20 cellular contexts compared by ENCODE assay signal in the genomic region with DNA sequence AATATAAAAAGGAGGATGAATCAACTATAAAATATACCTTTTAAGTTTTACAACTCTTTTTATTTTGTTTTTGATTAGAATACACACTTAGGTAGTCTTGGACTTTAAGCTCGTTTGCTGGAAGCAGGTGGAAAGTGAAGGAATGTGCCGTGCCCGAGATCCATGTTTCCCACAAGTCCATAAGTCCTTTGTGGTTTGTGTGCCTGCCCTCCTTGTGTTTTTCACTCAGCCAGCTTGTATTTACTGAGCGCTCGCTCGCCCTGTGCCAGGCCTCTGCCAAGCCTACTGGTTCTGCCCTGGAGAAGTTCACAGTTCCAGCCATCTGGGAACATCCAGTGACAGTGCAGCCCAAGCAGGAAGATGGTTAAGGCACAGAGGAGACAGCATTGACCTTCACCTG.
DNase-seq lines count a peak whose midpoint lies in the region; ATAC-seq and TF ChIP-seq lines count a peak whose summit lies in the region.
"Had no signal": no experiment of that assay in that cellular context is flagged by ENCODE, and none has a peak within 500 bp of the region (broad histone marks: within the 10 kb centered on the region; RNA-seq: fewer than 3 reads in every experiment).

No MANE protein-coding gene starts in this region.

- H3K9ac ChIP-seq in duodenal mucosa (ENCODE audit: low read depth in 1 of 2, low read length in 2 of 2), result no peak overlapping the region

- no peaks in the 10 kb centered on the region for H3K36me3 ChIP-seq in duodenal mucosa (ENCODE audit: control insufficient read depth in 1 of 2, insufficient read depth in 2 of 2, low read length in 2 of 2)

- peaks cover 30 to 44% of the 10 kb centered on the region in 2 donors for H3K4me1 ChIP-seq in duodenal mucosa (ENCODE audit: control insufficient read depth in 1 of 2, insufficient read depth in 2 of 2, low read length in 2 of 2)

- peak overlapping the region; percentile 88 for H3K27ac Mint-ChIP-seq in memory B cell
- peak overlapping the region; percentile 16 for H3K27ac Mint-ChIP-seq in stimulated activated naive B cell treated with anti-CD40 and anti-IgM and Interleukin-4, amounts not matched to agents 10 μg/mL and 1 μg/mL and 100 μg/mL, for 72 hours
- peak overlapping the region in 1 of 10 donors; percentile 38 for H3K27ac Mint-ChIP-seq in naive thymus-derived CD8-positive, alpha-beta T cell
- H3K27ac Mint-ChIP-seq: mesothelial cell of epicardium had no signal

- peaks cover 18% of the 10 kb centered on the region for H3K36me3 Mint-ChIP-seq in memory B cell
- peaks cover 9 to 37% of the 10 kb centered on the region in 2 donors for H3K36me3 Mint-ChIP-seq in stimulated activated naive B cell treated with anti-CD40 and anti-IgM and Interleukin-4, amounts not matched to agents 10 μg/mL and 1 μg/mL and 100 μg/mL, for 72 hours
- H3K36me3 Mint-ChIP-seq in naive thymus-derived CD8-positive, alpha-beta T cell, result peaks cover 0 to 21% (median 0%) of the 10 kb centered on the region in 3 donors
- H3K36me3 Mint-ChIP-seq: mesothelial cell of epicardium had no signal

- H3K27ac ChIP-seq in duodenal mucosa (ENCODE audit: low read depth, low read length), result peak overlapping the region; percentile 27
- H3K27ac ChIP-seq: 22Rv1 had no signal

- H3K9me3 Mint-ChIP-seq in memory B cell, result no peaks in the 10 kb centered on the region
- H3K9me3 Mint-ChIP-seq in stimulated activated naive B cell treated with anti-CD40 and anti-IgM and Interleukin-4, amounts not matched to agents 10 μg/mL and 1 μg/mL and 100 μg/mL, for 72 hours, result no peaks in the 10 kb centered on the region
- H3K9me3 Mint-ChIP-seq in naive thymus-derived CD8-positive, alpha-beta T cell, result no peaks in the 10 kb centered on the region
- H3K9me3 Mint-ChIP-seq: mesothelial cell of epicardium had no signal

- ATAC-seq in memory B cell (ENCODE audit: low read depth) (no peak), omental fat pad (ENCODE audit: low FRiP score) (no peak), HG03439 (IDR thresholded peaks at IDR 0.05; ENCODE audit: unreplicated experiment) (no peak)
- ATAC-seq in stimulated activated naive B cell treated with anti-CD40 and anti-IgM and Interleukin-4, amounts not matched to agents 10 μg/mL and 1 μg/mL and 100 μg/mL, for 72 hours (replicated peaks), result no peak
- no peak for ATAC-seq in naive thymus-derived CD8-positive, alpha-beta T cell

- no peak for TF ChIP-seq CTCF in omental fat pad (IDR thresholded peaks at IDR 0.05)

- POLR2A ChIA-PET in naive thymus-derived CD8-positive, alpha-beta T cell (lab: Charles Lee), result no interaction called here

- H3K27me3 ChIP-seq in duodenal mucosa (ENCODE audit: control insufficient read depth in 1 of 2, insufficient read depth in 2 of 2, low read length in 2 of 2), result no peaks in the 10 kb centered on the region

- H3K4me3 Mint-ChIP-seq in memory B cell, result no peak overlapping the region
- no peak overlapping the region for H3K4me3 Mint-ChIP-seq in stimulated activated naive B cell treated with anti-CD40 and anti-IgM and Interleukin-4, amounts not matched to agents 10 μg/mL and 1 μg/mL and 100 μg/mL, for 72 hours
- no peak overlapping the region for H3K4me3 Mint-ChIP-seq in naive thymus-derived CD8-positive, alpha-beta T cell
- H3K4me3 Mint-ChIP-seq: B cell, mesothelial cell of epicardium had no signal

- H3K27me3 Mint-ChIP-seq in memory B cell, result no peaks in the 10 kb centered on the region
- no peaks in the 10 kb centered on the region for H3K27me3 Mint-ChIP-seq in stimulated activated naive B cell treated with anti-CD40 and anti-IgM and Interleukin-4, amounts not matched to agents 10 μg/mL and 1 μg/mL and 100 μg/mL, for 72 hours
- no peaks in the 10 kb centered on the region for H3K27me3 Mint-ChIP-seq in naive thymus-derived CD8-positive, alpha-beta T cell
- H3K27me3 Mint-ChIP-seq: B cell had no signal

- peaks cover 23% of the 10 kb centered on the region for H3K4me1 Mint-ChIP-seq in memory B cell
- H3K4me1 Mint-ChIP-seq in stimulated activated naive B cell treated with anti-CD40 and anti-IgM and Interleukin-4, amounts not matched to agents 10 μg/mL and 1 μg/mL and 100 μg/mL, for 72 hours, result peaks cover 11 to 25% of the 10 kb centered on the region in 2 donors
- H3K4me1 Mint-ChIP-seq in naive thymus-derived CD8-positive, alpha-beta T cell, result peaks cover 7 to 10% (median 9%) of the 10 kb centered on the region in 4 donors

- no peak overlapping the region for H3K4me3 ChIP-seq in duodenal mucosa (ENCODE audit: low read depth in 1 of 2, low read length in 2 of 2)

- DNase-seq in NCI-H1694 treated with DMSO at 0.1 percent for 48 hours (lab: John Stamatoyannopoulos, UW), result peak; percentile 28
- DNase-seq in NCI-H1694 (lab: John Stamatoyannopoulos, UW), result no peak
- no peak for DNase-seq in memory B cell (ENCODE audit: low spot score in 2 of 2)
- no peak for DNase-seq in stimulated activated naive B cell treated with anti-CD40 and anti-IgM and Interleukin-4, amounts not matched to agents 10 μg/mL and 1 μg/mL and 100 μg/mL, for 72 hours
- DNase-seq in omental fat pad (ENCODE audit: low spot score), result no peak
- no peak for DNase-seq in naive thymus-derived CD8-positive, alpha-beta T cell
- DNase-seq: activated CD4-positive, alpha-beta T cell treated with anti-CD3 and anti-CD28 coated beads, Interleukin-2, amount 50 U/mL, for 1 hour; activated CD8-positive, alpha-beta memory T cell treated with anti-CD3 and anti-CD28 coated beads, Interleukin-2, amount 50 U/mL, for 4 hours; activated effector memory CD4-positive, alpha-beta T cell treated with anti-CD3 and anti-CD28 coated beads, Interleukin-2, amount 50 U/mL, for 16 hours; Calu3; NCI-H1092 treated with DMSO at 0.1 percent for 48 hours; NCI-H524 treated with DMSO at 0.1 percent for 48 hours; SHP77; stimulated activated CD4-positive, alpha-beta T cell treated with anti-CD3 and anti-CD28 coated beads, Interleukin-2, amount 100 ng/mL, for 24 hours; T-helper 1 cell had no signal

- no peaks in the 10 kb centered on the region for H3K9me3 ChIP-seq in duodenal mucosa (ENCODE audit: control insufficient read depth in 1 of 2, low read length in 2 of 2)
